8 cellular contexts compared by ENCODE assay signal in genomic region chr4:77193511-77194236, GRCh38. TPM values are rescaled to one million over a fixed set of nuclear protein-coding genes. Genes with fewer than 3 reads are reported as not detected.
DNase-seq lines count a peak whose midpoint lies in the region; ATAC-seq and TF ChIP-seq lines count a peak whose summit lies in the region.

No MANE protein-coding gene starts in this region.

- H3K4me1 ChIP-seq in DND-41 (ENCODE audit: insufficient read depth, low read length): no peaks in the 10 kb centered on the region
- peaks cover 20% of the 10 kb centered on the region for H3K4me1 ChIP-seq in MM.1S (ENCODE audit: low read length)
- no peaks in the 10 kb centered on the region for H3K4me1 ChIP-seq in osteoblast (ENCODE audit: insufficient read depth, low read length)

- ATAC-seq in DND-41 (ENCODE audit: insufficient read depth, low read depth): 0 out of 3 replicates have a peak, but pooled peaks have one; percentile 19
- peak; percentile 91 for ATAC-seq in GM21529 (IDR thresholded peaks at IDR 0.05; ENCODE audit: unreplicated experiment)

- peak; percentile 4 for DNase-seq in DND-41
- peak; percentile 78 for DNase-seq in MM.1S
- peak; percentile 65 for DNase-seq in activated T-cell treated with anti-CD3 and anti-CD28 coated beads for 1 hour (ENCODE audit: low read depth)
- peak in 36 of 51 donors; percentile 0 to 53 (median 10) for DNase-seq in hypothalamus (lab: John Stamatoyannopoulos, UW)
- DNase-seq in stimulated activated CD8-positive, alpha-beta memory T cell treated with anti-CD3 and anti-CD28 coated beads, Interleukin-12 subunit alpha, Interleukin-12 subunit beta, amount 100 ng/mL, for 4 hours (ENCODE audit: low read depth): peak; percentile 53
- DNase-seq in osteoblast (ENCODE audit: insufficient read length, low spot score, missing footprints): no peak
- DNase-seq in A172 (ENCODE audit: low spot score): no peak

- H3K27ac ChIP-seq in DND-41 (ENCODE audit: low read length): no peak overlapping the region
- peak overlapping the region; percentile 2; the same call in 1 of the 2 replicates for H3K27ac ChIP-seq in MM.1S (ENCODE audit: low read length)
- no peak overlapping the region for H3K27ac ChIP-seq in osteoblast (ENCODE audit: low read depth, low read length)

- H3K9me3 ChIP-seq in DND-41 (ENCODE audit: insufficient read depth, low read length, severe bottlenecking) (no peaks in the 10 kb centered on the region), MM.1S (replicated peaks; ENCODE audit: insufficient read depth, low read length) (no peaks in the 10 kb centered on the region), osteoblast (ENCODE audit: low read depth, low read length) (no peaks in the 10 kb centered on the region)

- H4K20me1 ChIP-seq in DND-41 (ENCODE audit: insufficient read depth, low read length): no peaks in the 10 kb centered on the region
- no peaks in the 10 kb centered on the region for H4K20me1 ChIP-seq in MM.1S (ENCODE audit: insufficient read depth, low read length)
- H4K20me1 ChIP-seq in osteoblast (ENCODE audit: insufficient read depth, low read length): no peaks in the 10 kb centered on the region

- H3K4me3 ChIP-seq in DND-41 (ENCODE audit: low read depth in 1 of 2, low read length in 2 of 2): no peak overlapping the region
- peak overlapping the region; percentile 4; the same call in 1 of the 2 replicates for H3K4me3 ChIP-seq in MM.1S (ENCODE audit: low read length)
- no peak overlapping the region for H3K4me3 ChIP-seq in osteoblast (ENCODE audit: insufficient read depth, low read length)

- H3F3A ChIP-seq in MM.1S (ENCODE audit: insufficient read depth, low read length): peaks cover 11% of the 10 kb centered on the region; the same call in 1 of the 2 replicates

- H3K9ac ChIP-seq in DND-41 (ENCODE audit: low read depth, low read length) (no peak overlapping the region), MM.1S (ENCODE audit: low read length) (no peak overlapping the region)

- H3K9me2 ChIP-seq in MM.1S (replicated peaks; ENCODE audit: insufficient read depth, low read length): no peaks in the 10 kb centered on the region

- H2AFZ ChIP-seq in DND-41 (ENCODE audit: low read depth, low read length): no peak overlapping the region
- 0 out of 2 replicates have a peak overlapping the region, but pooled peaks have one; percentile 15 for H2AFZ ChIP-seq in MM.1S (ENCODE audit: low read length)
- no peak overlapping the region for H2AFZ ChIP-seq in osteoblast (ENCODE audit: low read length)

- H3K36me3 ChIP-seq in DND-41 (ENCODE audit: insufficient read depth, low read length): no peaks in the 10 kb centered on the region
- H3K36me3 ChIP-seq in MM.1S (replicated peaks; ENCODE audit: insufficient read depth, low read length): no peaks in the 10 kb centered on the region
- no peaks in the 10 kb centered on the region for H3K36me3 ChIP-seq in osteoblast (ENCODE audit: insufficient read depth, low read length)

- H3K4me2 ChIP-seq in DND-41 (ENCODE audit: insufficient read depth, low read length) (no peak overlapping the region), MM.1S (ENCODE audit: low read depth, low read length) (peak overlapping the region; percentile 24), osteoblast (ENCODE audit: insufficient read depth, low read length) (no peak overlapping the region)

- no peak for TF ChIP-seq CTCF in DND-41 (IDR thresholded peaks at IDR 0.05; ENCODE audit: borderline replicate concordance, extremely low read depth, low read length, poor library complexity, severe bottlenecking)
- no peak for TF ChIP-seq CTCF in MM.1S (IDR thresholded peaks at IDR 0.05; ENCODE audit: low read length)
- no peak for TF ChIP-seq CTCF in osteoblast (IDR thresholded peaks at IDR 0.05; ENCODE audit: extremely low read depth, low read depth, low read length)

- no peaks in the 10 kb centered on the region for H3K79me2 ChIP-seq in DND-41 (ENCODE audit: insufficient read depth, low read length)
- H3K79me2 ChIP-seq in MM.1S (ENCODE audit: low read length): no peaks in the 10 kb centered on the region
- H3K79me2 ChIP-seq in osteoblast (ENCODE audit: insufficient read depth, low read length): no peaks in the 10 kb centered on the region

- H3K27me3 ChIP-seq in DND-41 (ENCODE audit: insufficient read depth, low read length, poor library complexity) (no peaks in the 10 kb centered on the region), MM.1S (replicated peaks; ENCODE audit: insufficient read depth, low read length) (no peaks in the 10 kb centered on the region), osteoblast (ENCODE audit: insufficient read depth, low read length) (peaks cover 33% of the 10 kb centered on the region)

RNA-seq across cellular contexts. Expression of gene CCNG2, which starts 36.7 kb away (rescaled TPM):
- 45.4 and 49.2 TPM in 2 replicates for total RNA-seq in osteoblast
- total RNA-seq in A172 (2014; rRNA removed; shearing (Covaris generic)): 5.2 and 7.3 TPM in 2 replicates

Comparison
In these comparisons a context has a peak if more than half of its experiments do, and no peak if none do; other contexts are left out.
1. DNase-seq: peak in DND-41 (single experiment), MM.1S (single experiment), activated T-cell treated with anti-CD3 and anti-CD28 coated beads for 1 hour (single experiment), hypothalamus (36 of 51) and stimulated activated CD8-positive, alpha-beta memory T cell treated with anti-CD3 and anti-CD28 coated beads, Interleukin-12 subunit alpha, Interleukin-12 subunit beta, amount 100 ng/mL, for 4 hours (single experiment); none in osteoblast (single experiment) and A172 (single experiment).